10 cellular contexts compared by ENCODE assay signal in the genomic region with DNA sequence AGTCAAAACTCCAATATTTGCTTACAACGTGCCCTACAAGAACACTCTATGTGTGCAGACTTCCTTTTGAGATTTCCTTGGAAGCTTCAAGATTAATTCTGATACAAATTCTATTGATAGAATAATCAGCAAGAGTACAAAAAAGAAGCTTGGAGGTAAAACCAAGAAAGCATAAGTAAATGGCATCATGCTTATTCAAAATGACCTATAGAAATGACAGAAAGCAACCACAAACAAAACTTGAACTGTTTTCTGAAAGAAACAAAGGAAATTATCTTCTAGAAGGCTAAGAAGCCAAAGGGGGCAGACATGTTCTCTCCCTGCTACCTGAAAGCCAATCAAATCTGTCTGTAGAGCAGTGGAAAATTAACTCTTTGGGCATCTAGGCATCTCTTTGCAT.
"Had no signal": no experiment of that assay in that cellular context is flagged by ENCODE, and none has a peak within 500 bp of the region (broad histone marks: within the 10 kb centered on the region; RNA-seq: fewer than 3 reads in every experiment).

No MANE protein-coding gene starts in this region.

- H3K4me1 Mint-ChIP-seq: IgD-negative memory B cell had no signal

- H3K27ac Mint-ChIP-seq: HFFc6, IgD-negative memory B cell had no signal

- H3K27ac ChIP-seq: HL-60, KMS-11 had no signal

- H3K36me3 Mint-ChIP-seq: IgD-negative memory B cell had no signal

- H3K4me2 ChIP-seq: KMS-11 had no signal

- H3K4me1 ChIP-seq: HAP-1 had no signal

- FAIRE-seq: HepG2 had no signal

- H3K27me3 Mint-ChIP-seq: IgD-negative memory B cell had no signal

- DNase-seq: GOT3, H7, HFFc6, KBM-7 had no signal

- H3K9me3 Mint-ChIP-seq: HFFc6, IgD-negative memory B cell had no signal

- H3K9me3 ChIP-seq: HAP-1 had no signal

- H3K4me3 ChIP-seq: HAP-1 had no signal

- H3K4me3 Mint-ChIP-seq: HFFc6, IgD-negative memory B cell had no signal

- H3K9ac ChIP-seq: KMS-11 had no signal

- H3K36me3 ChIP-seq: HAP-1 had no signal

- ATAC-seq: HCT116, HepG2 had no signal
